In the genomic region with DNA sequence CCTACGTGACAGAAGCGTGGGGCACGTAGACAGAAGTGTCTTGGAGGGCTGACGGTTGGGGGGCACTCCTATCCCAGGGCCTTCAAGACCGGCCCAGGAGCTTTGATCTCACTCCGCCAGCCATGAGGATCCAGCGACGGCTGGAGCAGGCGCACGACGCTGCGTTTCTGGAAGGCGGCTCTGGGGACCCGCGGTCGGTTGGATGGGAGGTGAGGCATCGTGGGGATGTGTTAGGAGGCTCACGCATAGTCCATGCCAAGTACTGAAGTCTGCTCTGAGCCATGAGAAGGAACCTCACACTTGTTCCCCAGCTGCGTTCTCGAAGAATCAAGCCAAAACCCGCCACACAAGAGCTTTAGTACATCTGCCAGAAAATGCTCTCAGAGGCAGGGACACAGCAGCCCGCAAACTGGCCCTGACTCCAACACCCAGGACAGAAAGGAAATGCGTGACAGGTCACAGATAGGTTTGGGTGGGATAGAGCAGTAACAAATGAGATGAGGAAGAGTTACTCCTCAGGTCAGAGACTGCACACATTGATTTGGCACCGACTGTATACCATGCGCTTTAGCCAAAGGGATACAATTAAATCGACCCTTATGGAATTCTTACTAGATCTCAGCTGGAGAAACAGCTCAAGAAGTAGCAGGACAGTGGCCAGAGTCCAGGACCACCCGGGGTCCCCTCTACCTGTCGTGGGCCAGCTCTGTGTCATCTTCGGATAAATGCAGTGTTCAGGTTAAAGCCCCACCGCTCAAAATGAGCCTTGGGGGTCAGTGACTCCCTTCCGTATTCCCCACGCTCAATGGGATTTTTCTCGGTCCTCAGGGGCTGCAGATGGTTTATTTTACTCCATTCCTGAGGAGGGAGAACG, we compare ENCODE assay signal across 2 cellular contexts.
TF ChIP-seq lines count a peak whose summit lies in the region.

No MANE protein-coding gene starts in this region.

TF ChIP-seq in SK-N-SH treated with all-trans-retinoic acid at 6 μM for 48 hours, 23 proteins besides CTCF, POLR2A, EP300 and RAD21 (continued from another document):
- TF ChIP-seq TSHZ2 (CRISPR knock-in tag; IDR thresholded peaks at IDR 0.05) (no peak), SNAI2 (CRISPR knock-in tag; IDR thresholded peaks at IDR 0.05) (no peak), ZNF70 (CRISPR knock-in tag; IDR thresholded peaks at IDR 0.05) (no peak), ISL1 (CRISPR knock-in tag; IDR thresholded peaks at IDR 0.05) (no peak), GLIS3 (CRISPR knock-in tag; IDR thresholded peaks at IDR 0.05) (no peak), OSR1 (CRISPR knock-in tag; IDR thresholded peaks at IDR 0.05) (no peak), ZFP30 (CRISPR knock-in tag; IDR thresholded peaks at IDR 0.05) (no peak), ZFP3 (CRISPR knock-in tag; IDR thresholded peaks at IDR 0.05) (no peak), ZNF8 (CRISPR knock-in tag; IDR thresholded peaks at IDR 0.05) (no peak), PPARA (CRISPR knock-in tag; IDR thresholded peaks at IDR 0.05; ENCODE audit: borderline replicate concordance) (no peak)
- TF ChIP-seq, protein P1, sequence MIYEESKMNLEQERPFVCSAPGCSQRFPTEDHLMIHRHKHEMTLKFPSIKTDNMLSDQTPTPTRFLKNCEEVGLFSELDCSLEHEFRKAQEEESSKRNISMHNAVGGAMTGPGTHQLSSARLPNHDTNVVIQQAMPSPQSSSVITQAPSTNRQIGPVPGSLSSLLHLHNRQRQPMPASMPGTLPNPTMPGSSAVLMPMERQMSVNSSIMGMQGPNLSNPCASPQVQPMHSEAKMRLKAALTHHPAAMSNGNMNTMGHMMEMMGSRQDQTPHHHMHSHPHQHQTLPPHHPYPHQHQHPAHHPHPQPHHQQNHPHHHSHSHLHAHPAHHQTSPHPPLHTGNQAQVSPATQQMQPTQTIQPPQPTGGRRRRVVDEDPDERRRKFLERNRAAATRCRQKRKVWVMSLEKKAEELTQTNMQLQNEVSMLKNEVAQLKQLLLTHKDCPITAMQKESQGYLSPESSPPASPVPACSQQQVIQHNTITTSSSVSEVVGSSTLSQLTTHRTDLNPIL (CRISPR knock-in tag; IDR thresholded peaks at IDR 0.05; ENCODE audit: low read depth) = no peak
- TF ChIP-seq, protein P2, sequence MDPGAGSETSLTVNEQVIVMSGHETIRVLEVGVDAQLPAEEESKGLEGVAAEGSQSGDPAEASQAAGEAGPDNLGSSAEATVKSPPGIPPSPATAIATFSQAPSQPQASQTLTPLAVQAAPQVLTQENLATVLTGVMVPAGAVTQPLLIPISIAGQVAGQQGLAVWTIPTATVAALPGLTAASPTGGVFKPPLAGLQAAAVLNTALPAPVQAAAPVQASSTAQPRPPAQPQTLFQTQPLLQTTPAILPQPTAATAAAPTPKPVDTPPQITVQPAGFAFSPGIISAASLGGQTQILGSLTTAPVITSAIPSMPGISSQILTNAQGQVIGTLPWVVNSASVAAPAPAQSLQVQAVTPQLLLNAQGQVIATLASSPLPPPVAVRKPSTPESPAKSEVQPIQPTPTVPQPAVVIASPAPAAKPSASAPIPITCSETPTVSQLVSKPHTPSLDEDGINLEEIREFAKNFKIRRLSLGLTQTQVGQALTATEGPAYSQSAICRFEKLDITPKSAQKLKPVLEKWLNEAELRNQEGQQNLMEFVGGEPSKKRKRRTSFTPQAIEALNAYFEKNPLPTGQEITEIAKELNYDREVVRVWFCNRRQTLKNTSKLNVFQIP (CRISPR knock-in tag; IDR thresholded peaks at IDR 0.05; ENCODE audit: borderline replicate concordance, low read depth) = no peak
- TF ChIP-seq, protein P3, sequence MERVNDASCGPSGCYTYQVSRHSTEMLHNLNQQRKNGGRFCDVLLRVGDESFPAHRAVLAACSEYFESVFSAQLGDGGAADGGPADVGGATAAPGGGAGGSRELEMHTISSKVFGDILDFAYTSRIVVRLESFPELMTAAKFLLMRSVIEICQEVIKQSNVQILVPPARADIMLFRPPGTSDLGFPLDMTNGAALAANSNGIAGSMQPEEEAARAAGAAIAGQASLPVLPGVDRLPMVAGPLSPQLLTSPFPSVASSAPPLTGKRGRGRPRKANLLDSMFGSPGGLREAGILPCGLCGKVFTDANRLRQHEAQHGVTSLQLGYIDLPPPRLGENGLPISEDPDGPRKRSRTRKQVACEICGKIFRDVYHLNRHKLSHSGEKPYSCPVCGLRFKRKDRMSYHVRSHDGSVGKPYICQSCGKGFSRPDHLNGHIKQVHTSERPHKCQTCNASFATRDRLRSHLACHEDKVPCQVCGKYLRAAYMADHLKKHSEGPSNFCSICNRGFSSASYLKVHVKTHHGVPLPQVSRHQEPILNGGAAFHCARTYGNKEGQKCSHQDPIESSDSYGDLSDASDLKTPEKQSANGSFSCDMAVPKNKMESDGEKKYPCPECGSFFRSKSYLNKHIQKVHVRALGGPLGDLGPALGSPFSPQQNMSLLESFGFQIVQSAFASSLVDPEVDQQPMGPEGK (CRISPR knock-in tag; IDR thresholded peaks at IDR 0.05; ENCODE audit: borderline replicate concordance) = no peak

TF ChIP-seq in SK-N-SH, 30 proteins besides CTCF, POLR2A, EP300 and RAD21 (continued from another document):
- TF ChIP-seq, protein P4, sequence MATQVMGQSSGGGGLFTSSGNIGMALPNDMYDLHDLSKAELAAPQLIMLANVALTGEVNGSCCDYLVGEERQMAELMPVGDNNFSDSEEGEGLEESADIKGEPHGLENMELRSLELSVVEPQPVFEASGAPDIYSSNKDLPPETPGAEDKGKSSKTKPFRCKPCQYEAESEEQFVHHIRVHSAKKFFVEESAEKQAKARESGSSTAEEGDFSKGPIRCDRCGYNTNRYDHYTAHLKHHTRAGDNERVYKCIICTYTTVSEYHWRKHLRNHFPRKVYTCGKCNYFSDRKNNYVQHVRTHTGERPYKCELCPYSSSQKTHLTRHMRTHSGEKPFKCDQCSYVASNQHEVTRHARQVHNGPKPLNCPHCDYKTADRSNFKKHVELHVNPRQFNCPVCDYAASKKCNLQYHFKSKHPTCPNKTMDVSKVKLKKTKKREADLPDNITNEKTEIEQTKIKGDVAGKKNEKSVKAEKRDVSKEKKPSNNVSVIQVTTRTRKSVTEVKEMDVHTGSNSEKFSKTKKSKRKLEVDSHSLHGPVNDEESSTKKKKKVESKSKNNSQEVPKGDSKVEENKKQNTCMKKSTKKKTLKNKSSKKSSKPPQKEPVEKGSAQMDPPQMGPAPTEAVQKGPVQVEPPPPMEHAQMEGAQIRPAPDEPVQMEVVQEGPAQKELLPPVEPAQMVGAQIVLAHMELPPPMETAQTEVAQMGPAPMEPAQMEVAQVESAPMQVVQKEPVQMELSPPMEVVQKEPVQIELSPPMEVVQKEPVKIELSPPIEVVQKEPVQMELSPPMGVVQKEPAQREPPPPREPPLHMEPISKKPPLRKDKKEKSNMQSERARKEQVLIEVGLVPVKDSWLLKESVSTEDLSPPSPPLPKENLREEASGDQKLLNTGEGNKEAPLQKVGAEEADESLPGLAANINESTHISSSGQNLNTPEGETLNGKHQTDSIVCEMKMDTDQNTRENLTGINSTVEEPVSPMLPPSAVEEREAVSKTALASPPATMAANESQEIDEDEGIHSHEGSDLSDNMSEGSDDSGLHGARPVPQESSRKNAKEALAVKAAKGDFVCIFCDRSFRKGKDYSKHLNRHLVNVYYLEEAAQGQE (IDR thresholded peaks at IDR 0.05; ENCODE audit: low read depth, low read length) = no peak
- TF ChIP-seq CHD2 (IDR thresholded peaks at IDR 0.05; ENCODE audit: low read length, partially characterized antibody) (no peak), FOXJ3 (CRISPR knock-in tag; IDR thresholded peaks at IDR 0.05) (no peak), NFIC (IDR thresholded peaks at IDR 0.05; ENCODE audit: borderline replicate concordance) (no peak), RXRA (IDR thresholded peaks at IDR 0.05; ENCODE audit: borderline replicate concordance, low read depth) (no peak), JUND (IDR thresholded peaks at IDR 0.05) (no peak), NRF1 (IDR thresholded peaks at IDR 0.05; ENCODE audit: low read depth, low read length) (no peak), MEF2A (IDR thresholded peaks at IDR 0.05; ENCODE audit: borderline replicate concordance, low read depth) (no peak), POLR2AphosphoS5 (IDR thresholded peaks at IDR 0.05; ENCODE audit: low read depth, low read length) (no peak), ELF1 (IDR thresholded peaks at IDR 0.05) (no peak), TCF12 (IDR thresholded peaks at IDR 0.05) (no peak)
- TF ChIP-seq, protein P5, sequence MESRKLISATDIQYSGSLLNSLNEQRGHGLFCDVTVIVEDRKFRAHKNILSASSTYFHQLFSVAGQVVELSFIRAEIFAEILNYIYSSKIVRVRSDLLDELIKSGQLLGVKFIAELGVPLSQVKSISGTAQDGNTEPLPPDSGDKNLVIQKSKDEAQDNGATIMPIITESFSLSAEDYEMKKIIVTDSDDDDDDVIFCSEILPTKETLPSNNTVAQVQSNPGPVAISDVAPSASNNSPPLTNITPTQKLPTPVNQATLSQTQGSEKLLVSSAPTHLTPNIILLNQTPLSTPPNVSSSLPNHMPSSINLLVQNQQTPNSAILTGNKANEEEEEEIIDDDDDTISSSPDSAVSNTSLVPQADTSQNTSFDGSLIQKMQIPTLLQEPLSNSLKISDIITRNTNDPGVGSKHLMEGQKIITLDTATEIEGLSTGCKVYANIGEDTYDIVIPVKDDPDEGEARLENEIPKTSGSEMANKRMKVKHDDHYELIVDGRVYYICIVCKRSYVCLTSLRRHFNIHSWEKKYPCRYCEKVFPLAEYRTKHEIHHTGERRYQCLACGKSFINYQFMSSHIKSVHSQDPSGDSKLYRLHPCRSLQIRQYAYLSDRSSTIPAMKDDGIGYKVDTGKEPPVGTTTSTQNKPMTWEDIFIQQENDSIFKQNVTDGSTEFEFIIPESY (IDR thresholded peaks at IDR 0.05; ENCODE audit: borderline replicate concordance, low read depth) = no peak
- TF ChIP-seq, protein P6, sequence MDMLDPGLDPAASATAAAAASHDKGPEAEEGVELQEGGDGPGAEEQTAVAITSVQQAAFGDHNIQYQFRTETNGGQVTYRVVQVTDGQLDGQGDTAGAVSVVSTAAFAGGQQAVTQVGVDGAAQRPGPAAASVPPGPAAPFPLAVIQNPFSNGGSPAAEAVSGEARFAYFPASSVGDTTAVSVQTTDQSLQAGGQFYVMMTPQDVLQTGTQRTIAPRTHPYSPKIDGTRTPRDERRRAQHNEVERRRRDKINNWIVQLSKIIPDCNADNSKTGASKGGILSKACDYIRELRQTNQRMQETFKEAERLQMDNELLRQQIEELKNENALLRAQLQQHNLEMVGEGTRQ (IDR thresholded peaks at IDR 0.05; ENCODE audit: borderline replicate concordance, low read depth, low read length) = no peak
- TF ChIP-seq, protein P7, sequence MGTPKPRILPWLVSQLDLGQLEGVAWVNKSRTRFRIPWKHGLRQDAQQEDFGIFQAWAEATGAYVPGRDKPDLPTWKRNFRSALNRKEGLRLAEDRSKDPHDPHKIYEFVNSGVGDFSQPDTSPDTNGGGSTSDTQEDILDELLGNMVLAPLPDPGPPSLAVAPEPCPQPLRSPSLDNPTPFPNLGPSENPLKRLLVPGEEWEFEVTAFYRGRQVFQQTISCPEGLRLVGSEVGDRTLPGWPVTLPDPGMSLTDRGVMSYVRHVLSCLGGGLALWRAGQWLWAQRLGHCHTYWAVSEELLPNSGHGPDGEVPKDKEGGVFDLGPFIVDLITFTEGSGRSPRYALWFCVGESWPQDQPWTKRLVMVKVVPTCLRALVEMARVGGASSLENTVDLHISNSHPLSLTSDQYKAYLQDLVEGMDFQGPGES (IDR thresholded peaks at IDR 0.05; ENCODE audit: low read depth, low read length) = no peak
